1 cellular context compared by ENCODE assay signal in the genomic region with DNA sequence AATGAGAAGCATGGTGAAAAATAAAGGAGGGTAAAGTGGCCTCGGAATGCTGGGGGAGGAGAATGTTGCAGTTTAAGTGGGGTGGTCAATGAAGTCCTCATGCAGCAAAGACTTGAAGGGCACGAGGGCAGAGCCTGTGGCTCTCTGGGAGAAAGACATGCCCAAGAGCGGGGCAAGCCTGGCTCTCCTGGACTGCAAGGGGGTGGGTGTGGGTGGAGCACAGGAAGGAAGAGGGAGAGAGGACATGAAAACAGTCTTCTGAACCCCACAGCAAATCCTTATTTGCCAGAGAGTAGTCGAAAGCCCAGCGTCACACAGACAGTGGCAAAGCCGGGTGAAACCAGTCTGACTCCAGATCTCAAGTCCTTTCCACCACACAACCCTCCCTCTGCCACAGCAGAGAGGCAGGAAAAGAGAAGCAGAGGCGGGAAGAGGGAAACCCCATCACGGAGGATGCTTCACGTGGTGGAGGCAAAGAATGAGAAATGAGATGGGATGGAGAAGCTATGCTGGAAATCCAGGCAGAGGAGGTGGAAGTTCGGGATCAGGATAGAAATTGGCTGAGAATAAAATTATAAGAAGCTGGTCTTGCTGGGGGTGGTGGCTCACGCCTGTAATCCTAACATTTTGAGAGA.
TF ChIP-seq lines count a peak whose summit lies in the region.

No MANE protein-coding gene starts in this region.

TF ChIP-seq in H1, 55 proteins besides CTCF, POLR2A, EP300 and RAD21:
- TF ChIP-seq, protein P1, sequence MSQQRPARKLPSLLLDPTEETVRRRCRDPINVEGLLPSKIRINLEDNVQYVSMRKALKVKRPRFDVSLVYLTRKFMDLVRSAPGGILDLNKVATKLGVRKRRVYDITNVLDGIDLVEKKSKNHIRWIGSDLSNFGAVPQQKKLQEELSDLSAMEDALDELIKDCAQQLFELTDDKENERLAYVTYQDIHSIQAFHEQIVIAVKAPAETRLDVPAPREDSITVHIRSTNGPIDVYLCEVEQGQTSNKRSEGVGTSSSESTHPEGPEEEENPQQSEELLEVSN (IDR thresholded peaks at IDR 0.05): 0 out of 2 replicates have a peak, but pooled peaks have one; percentile 19
- no peak for TF ChIP-seq TEAD4 (IDR thresholded peaks at IDR 0.05; ENCODE audit: low read depth, low read length)
